In genomic region chr12:570237-570925, GRCh38 we compare ENCODE assay signal across 8 cellular contexts.
A peak's percentile ranks its signal among the peaks of the same experiment; 100 is the strongest.
DNase-seq lines count a peak whose midpoint lies in the region; ATAC-seq and TF ChIP-seq lines count a peak whose summit lies in the region.

No MANE protein-coding gene starts in this region.

- H3K27ac ChIP-seq in RWPE2 (ENCODE audit: poor library complexity, severe bottlenecking) = peak overlapping the region; percentile 93
- peak overlapping the region; percentile 93 to 95 for H3K27ac ChIP-seq in mucosa of rectum (ENCODE audit: low read depth in 2 of 2, low read length in 2 of 2)

- H3K36me3 ChIP-seq in RWPE2 (ENCODE audit: low read depth) = no peaks in the 10 kb centered on the region
- H3K36me3 ChIP-seq in mucosa of rectum (ENCODE audit: control insufficient read depth in 2 of 2, insufficient read depth in 2 of 2, low read length in 2 of 2) = no peaks in the 10 kb centered on the region

- ATAC-seq in RWPE2 (ENCODE audit: low read depth) (peak; percentile 76), GM21717 (IDR thresholded peaks at IDR 0.05; ENCODE audit: unreplicated experiment) (no peak)

- H3K4me1 ChIP-seq in RWPE2 (ENCODE audit: insufficient read depth, poor library complexity, severe bottlenecking) (peaks cover 7% of the 10 kb centered on the region), mucosa of rectum (ENCODE audit: control insufficient read depth in 2 of 2, insufficient read depth in 2 of 2, low read length in 2 of 2) (peaks cover 32 to 35% of the 10 kb centered on the region in 2 donors)

- no peak for DNase-seq in GM12864 (ENCODE audit: low read depth)
- peak; percentile 90 for DNase-seq in RWPE2 (ENCODE audit: low spot score)
- DNase-seq in epithelial cell of proximal tubule (ENCODE audit: low read depth) = no peak
- DNase-seq in stimulated activated CD8-positive, alpha-beta memory T cell treated with anti-CD3 and anti-CD28 coated beads, Interleukin-4, amount 100 ng/mL, for 48 hours = no peak
- DNase-seq in cerebellum (ENCODE audit: low spot score) = no peak
- DNase-seq in pons (ENCODE audit: low spot score) = no peak

- peak overlapping the region; percentile 53 for H3K4me3 ChIP-seq in GM12864 (ENCODE audit: low read depth, low read length)
- H3K4me3 ChIP-seq in RWPE2 (ENCODE audit: severe bottlenecking) = peak overlapping the region; percentile 41
- H3K4me3 ChIP-seq in epithelial cell of proximal tubule (ENCODE audit: low read depth, low read length) = peak overlapping the region; percentile 82
- peak overlapping the region; percentile 73 to 77 for H3K4me3 ChIP-seq in mucosa of rectum (ENCODE audit: low read length in 2 of 2)

- TF ChIP-seq CTCF in GM12864 (IDR thresholded peaks at IDR 0.05; ENCODE audit: low read depth, low read length, missing control alignments) (no peak), RWPE2 (IDR thresholded peaks at IDR 0.05; ENCODE audit: poor library complexity, severe bottlenecking) (no peak), epithelial cell of proximal tubule (conservative IDR thresholded peaks at IDR 0.05; ENCODE audit: low read depth, low read length) (no peak)

- no peaks in the 10 kb centered on the region for H3K9me3 ChIP-seq in RWPE2 (ENCODE audit: severe bottlenecking)
- H3K9me3 ChIP-seq in mucosa of rectum (ENCODE audit: control insufficient read depth in 2 of 2, low read length in 2 of 2) = no peaks in the 10 kb centered on the region

- H3K9ac ChIP-seq in mucosa of rectum (ENCODE audit: low read depth in 1 of 2, low read length in 2 of 2) = peak overlapping the region; percentile 76 to 80

- H3K27me3 ChIP-seq in RWPE2 (ENCODE audit: insufficient read depth, poor library complexity, severe bottlenecking) = no peaks in the 10 kb centered on the region
- H3K27me3 ChIP-seq in mucosa of rectum (ENCODE audit: control insufficient read depth in 2 of 2, insufficient read depth in 2 of 2, low read length in 2 of 2) = no peaks in the 10 kb centered on the region
